In the genomic region with DNA sequence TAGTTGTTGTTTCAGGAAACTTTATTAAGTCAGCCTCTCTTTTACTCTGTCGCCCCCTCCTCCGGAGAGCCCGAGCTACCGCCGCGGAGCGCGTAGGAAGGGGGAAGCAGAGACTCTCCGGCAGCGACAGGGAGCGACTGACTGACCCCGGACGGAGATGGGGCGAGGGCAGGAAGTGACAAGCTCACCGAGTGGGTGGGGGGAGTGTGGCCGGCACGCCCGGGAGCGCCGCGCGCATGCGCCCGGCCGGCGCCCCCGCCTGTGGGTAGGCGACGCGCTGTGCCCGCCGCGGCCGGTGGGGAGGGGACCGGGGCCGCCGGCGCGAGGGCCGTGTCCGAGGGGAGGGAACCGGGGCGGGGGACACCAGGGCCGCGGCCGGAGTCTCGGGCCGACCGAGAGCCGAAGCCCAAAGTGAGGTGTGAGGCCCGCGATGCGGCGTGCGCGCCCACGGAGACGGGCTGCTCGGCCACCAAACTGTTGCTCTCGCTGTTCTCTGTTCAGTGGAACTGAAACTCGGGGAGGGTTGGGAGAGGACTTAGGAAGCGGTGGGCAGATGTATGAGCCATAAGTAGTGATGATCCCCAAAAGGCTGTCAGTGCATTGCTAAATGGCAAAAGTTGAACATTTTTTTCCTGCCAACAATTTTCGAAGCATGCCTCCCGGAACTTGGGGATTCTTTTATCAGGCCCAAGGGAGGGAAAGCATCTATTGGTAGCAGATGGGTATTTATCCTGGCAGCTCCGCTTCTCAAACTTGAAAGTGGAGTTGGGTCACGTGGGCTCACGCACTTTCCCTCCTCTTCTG, we compare ENCODE assay signal across 1 cellular context.
TF ChIP-seq lines count a peak whose summit lies in the region.

ZNF800 (minus strand) TSS at position 143 of the 804 bp plus-strand sequence. CDS start 1,151 bp downstream, outside the sequence.

TF ChIP-seq in HepG2, 621 proteins besides CTCF, POLR2A, EP300 and RAD21 (continued from another document):
- TF ChIP-seq SMC3 (IDR thresholded peaks at IDR 0.05; ENCODE audit: low read length) (no peak), ZNF281 (CRISPR knock-in tag; IDR thresholded peaks at IDR 0.05; ENCODE audit: borderline replicate concordance) (no peak), KAT2B (IDR thresholded peaks at IDR 0.05; ENCODE audit: borderline replicate concordance, low read depth, low read length) (no peak), DPF2 (CRISPR knock-in tag; IDR thresholded peaks at IDR 0.05; ENCODE audit: borderline replicate concordance, low read depth) (no peak), PAWR (CRISPR knock-in tag; IDR thresholded peaks at IDR 0.05; ENCODE audit: borderline replicate concordance) (no peak), TBX2 (CRISPR knock-in tag; IDR thresholded peaks at IDR 0.05; ENCODE audit: borderline replicate concordance) (peak; percentile 44; the same call in 1 of the 2 replicates), ZNF563 (CRISPR knock-in tag; IDR thresholded peaks at IDR 0.05) (peak; percentile 22; the same call in 1 of the 2 replicates), KDM2A (CRISPR knock-in tag; IDR thresholded peaks at IDR 0.05; ENCODE audit: borderline replicate concordance, low read depth) (peak; percentile 84; the same call in 1 of the 2 replicates), ZNF12 (CRISPR knock-in tag; IDR thresholded peaks at IDR 0.05) (0 out of 2 replicates have a peak, but pooled peaks have one; percentile 7), ZNF710 (CRISPR knock-in tag; IDR thresholded peaks at IDR 0.05; ENCODE audit: borderline replicate concordance) (0 out of 2 replicates have a peak, but pooled peaks have one; percentile 40), TCF7L2 (IDR thresholded peaks at IDR 0.05; ENCODE audit: low read depth, low read length) (no peak), ARID4A (CRISPR knock-in tag; IDR thresholded peaks at IDR 0.05; ENCODE audit: borderline replicate concordance) (peak; percentile 69; the same call in 1 of the 2 replicates), CBX5 (CRISPR knock-in tag; IDR thresholded peaks at IDR 0.05; ENCODE audit: borderline replicate concordance) (no peak), SP4 (CRISPR knock-in tag; IDR thresholded peaks at IDR 0.05) (no peak), ZNF121 (CRISPR knock-in tag; IDR thresholded peaks at IDR 0.05) (no peak), GTF2F1 (IDR thresholded peaks at IDR 0.05; ENCODE audit: low read length) (no peak), SRY (CRISPR knock-in tag; IDR thresholded peaks at IDR 0.05) (peak; percentile 50; the same call in 1 of the 2 replicates), ZFP41 (CRISPR knock-in tag; IDR thresholded peaks at IDR 0.05; ENCODE audit: borderline replicate concordance) (no peak), CREB1 (IDR thresholded peaks at IDR 0.05) (no peak), CREB1 (CRISPR knock-in tag; IDR thresholded peaks at IDR 0.05) (peak; percentile 48; the same call in 1 of the 2 replicates), MTF1 (CRISPR knock-in tag; IDR thresholded peaks at IDR 0.05) (no peak), MED1 (CRISPR knock-in tag; IDR thresholded peaks at IDR 0.05) (peak; percentile 44; the same call in 1 of the 2 replicates), ZBTB21 (CRISPR knock-in tag; IDR thresholded peaks at IDR 0.05) (no peak), SKI (IDR thresholded peaks at IDR 0.05; ENCODE audit: partially characterized antibody) (no peak), SP140L (CRISPR knock-in tag; IDR thresholded peaks at IDR 0.05; ENCODE audit: borderline replicate concordance) (no peak), ZNF414 (CRISPR knock-in tag; IDR thresholded peaks at IDR 0.05) (no peak), ZNF572 (CRISPR knock-in tag; IDR thresholded peaks at IDR 0.05) (no peak; the same call in 1 of the 2 replicates), AHDC1 (CRISPR knock-in tag; IDR thresholded peaks at IDR 0.05; ENCODE audit: borderline replicate concordance) (no peak), ZNF776 (CRISPR knock-in tag; IDR thresholded peaks at IDR 0.05) (no peak), ZNF703 (CRISPR knock-in tag; IDR thresholded peaks at IDR 0.05; ENCODE audit: borderline replicate concordance) (no peak), ZNF530 (CRISPR knock-in tag; IDR thresholded peaks at IDR 0.05; ENCODE audit: low read depth) (no peak), IRX3 (CRISPR knock-in tag; IDR thresholded peaks at IDR 0.05; ENCODE audit: borderline replicate concordance, low read depth) (no peak; the same call in 1 of the 2 replicates), ZSCAN21 (CRISPR knock-in tag; IDR thresholded peaks at IDR 0.05; ENCODE audit: borderline replicate concordance) (0 out of 2 replicates have a peak, but pooled peaks have one; percentile 7), KDM4B (CRISPR knock-in tag; IDR thresholded peaks at IDR 0.05) (no peak), ZNF629 (CRISPR knock-in tag; conservative IDR thresholded peaks at IDR 0.05) (no peak), FOXO1 (CRISPR knock-in tag; IDR thresholded peaks at IDR 0.05) (no peak)
- TF ChIP-seq, protein P1, sequence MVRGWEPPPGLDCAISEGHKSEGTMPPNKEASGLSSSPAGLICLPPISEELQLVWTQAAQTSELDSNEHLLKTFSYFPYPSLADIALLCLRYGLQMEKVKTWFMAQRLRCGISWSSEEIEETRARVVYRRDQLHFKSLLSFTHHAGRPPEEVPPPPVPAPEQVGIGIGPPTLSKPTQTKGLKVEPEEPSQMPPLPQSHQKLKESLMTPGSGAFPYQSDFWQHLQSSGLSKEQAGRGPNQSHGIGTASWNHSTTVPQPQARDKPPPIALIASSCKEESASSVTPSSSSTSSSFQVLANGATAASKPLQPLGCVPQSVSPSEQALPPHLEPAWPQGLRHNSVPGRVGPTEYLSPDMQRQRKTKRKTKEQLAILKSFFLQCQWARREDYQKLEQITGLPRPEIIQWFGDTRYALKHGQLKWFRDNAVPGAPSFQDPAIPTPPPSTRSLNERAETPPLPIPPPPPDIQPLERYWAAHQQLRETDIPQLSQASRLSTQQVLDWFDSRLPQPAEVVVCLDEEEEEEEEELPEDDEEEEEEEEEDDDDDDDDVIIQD (CRISPR knock-in tag; IDR thresholded peaks at IDR 0.05; ENCODE audit: low read depth): no peak
